13 cellular contexts compared by ENCODE assay signal in the genomic region with DNA sequence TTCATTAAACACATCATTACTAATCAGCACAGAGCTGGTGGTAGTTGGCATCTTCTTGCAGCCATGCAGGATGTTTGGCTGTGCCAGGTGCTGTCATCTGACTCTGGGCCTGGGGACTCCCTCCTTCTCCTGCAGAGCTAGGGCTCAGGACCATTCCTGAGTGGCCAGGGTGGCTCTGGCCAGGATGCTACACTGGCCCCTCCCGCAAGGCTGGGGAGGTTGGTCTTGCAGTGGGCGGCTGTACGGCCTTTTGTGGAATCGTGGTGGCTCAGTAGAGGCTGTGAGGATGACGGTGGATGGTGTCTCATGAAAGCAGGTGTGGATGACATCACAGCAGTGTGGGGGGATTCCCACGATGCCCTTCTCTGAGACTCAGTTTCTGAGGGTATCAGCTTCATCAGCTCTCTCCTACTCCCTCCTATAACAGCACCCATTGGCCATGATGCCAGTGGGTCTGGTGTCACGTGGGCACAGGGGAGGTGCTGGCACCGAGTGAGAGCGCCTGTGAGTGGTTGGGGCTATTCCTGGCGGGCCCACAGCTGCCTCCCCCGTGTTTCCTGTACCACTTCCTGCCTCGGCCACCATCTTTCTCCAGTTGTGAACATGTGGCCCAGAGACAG.
A peak's percentile ranks its signal among the peaks of the same experiment; 100 is the strongest.
DNase-seq lines count a peak whose midpoint lies in the region; ATAC-seq and TF ChIP-seq lines count a peak whose summit lies in the region.
"Had no signal": no experiment of that assay in that cellular context is flagged by ENCODE, and none has a peak within 500 bp of the region (broad histone marks: within the 10 kb centered on the region; RNA-seq: fewer than 3 reads in every experiment).

No MANE protein-coding gene starts in this region.

- H3K36me3 ChIP-seq in spleen, result no peaks in the 10 kb centered on the region
- H3K36me3 ChIP-seq: transverse colon had no signal

- H3K4me3 ChIP-seq in spleen, result no peak overlapping the region
- H3K4me3 ChIP-seq: body of pancreas, K562, transverse colon had no signal

- no peak for TF ChIP-seq CTCF in spleen (IDR thresholded peaks at IDR 0.05 in 8 of 11, conservative IDR thresholded peaks at IDR 0.05 in 3 of 11)

- no peak overlapping the region for H3K27ac ChIP-seq in spleen
- H3K27ac ChIP-seq: body of pancreas had no signal

- H3K9me3 ChIP-seq in spleen, result no peaks in the 10 kb centered on the region
- H3K9me3 ChIP-seq: body of pancreas, transverse colon had no signal

- no peaks in the 10 kb centered on the region for H3K4me1 ChIP-seq in spleen
- H3K4me1 ChIP-seq: body of pancreas had no signal

- peak; percentile 64 for DNase-seq in activated naive CD4-positive, alpha-beta T cell treated with Interleukin-2 at 50 U/mL for 16 hours
- DNase-seq in activated naive CD4-positive, alpha-beta T cell (lab: John Stamatoyannopoulos, UW), result no peak
- DNase-seq in activated gamma-delta T cell treated with Interleukin-2 at 50 U/mL for 16 hours (peak; percentile 12), spleen (peak; percentile 71), iPS-NIHi7 (ENCODE audit: extremely low spot score) (no peak), NCI-H1092 treated with DMSO at 0.1 percent for 48 hours (lab: John Stamatoyannopoulos, UW) (no peak)
- DNase-seq: body of pancreas, NCI-H526 treated with DMSO at 0.1 percent for 48 hours had no signal

- ATAC-seq in HG03097 (IDR thresholded peaks at IDR 0.05; ENCODE audit: low FRiP score, unreplicated experiment) (no peak), GM18870 (IDR thresholded peaks at IDR 0.05; ENCODE audit: unreplicated experiment) (no peak)
- ATAC-seq: body of pancreas, K562, left colon had no signal

- intact Hi-C loops in spleen (cut with DNase I; ENCODE audit: low total_unique reads), result no loop called here

- peaks cover 0 to 43% (median 0%) of the 10 kb centered on the region in 7 donors for H3K27me3 ChIP-seq in spleen (replicated peaks in 1 of 7)
- H3K27me3 ChIP-seq: body of pancreas, transverse colon had no signal

- no peak for TF ChIP-seq POLR2A in spleen (IDR thresholded peaks at IDR 0.05)

- 51 to 65% (median 57%) methylated on average over 9 to 12 of the region's 12 CpGs for WGBS in spleen, 5 donors

Comparison
In these comparisons a context has a peak if more than half of its experiments do, and no peak if none do; other contexts are left out.
1. DNase-seq: peak in activated naive CD4-positive, alpha-beta T cell treated with Interleukin-2 at 50 U/mL for 16 hours (single experiment), activated gamma-delta T cell treated with Interleukin-2 at 50 U/mL for 16 hours (single experiment) and spleen (single experiment); none in activated naive CD4-positive, alpha-beta T cell (0 of 4), iPS-NIHi7 (single experiment) and NCI-H1092 treated with DMSO at 0.1 percent for 48 hours (single experiment).